Comparison of ENCODE assay signal across 7 cellular contexts in the genomic region with DNA sequence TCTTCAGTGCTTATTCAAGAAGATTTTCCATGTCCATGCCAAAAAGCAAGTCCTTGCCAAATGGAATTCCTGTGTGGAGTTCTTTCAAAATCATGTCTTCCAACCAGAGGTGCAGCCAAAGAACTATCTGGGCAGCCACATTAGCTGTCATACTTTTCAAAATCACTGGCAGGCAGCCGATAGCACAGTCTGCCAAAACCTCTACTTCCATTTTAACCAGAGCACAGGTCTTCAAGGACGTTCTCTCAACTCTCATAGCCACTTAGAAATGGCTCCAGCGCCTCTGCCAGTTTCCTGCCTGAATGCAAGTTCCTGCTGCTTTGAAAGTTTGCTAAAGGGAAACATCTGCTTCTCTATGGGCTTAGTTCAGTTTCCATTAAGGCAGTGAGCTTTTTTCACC.
DNase-seq lines count a peak whose midpoint lies in the region; ATAC-seq and TF ChIP-seq lines count a peak whose summit lies in the region.

No MANE protein-coding gene starts in this region.

- H3K9me3 ChIP-seq in tibial artery, result no peaks in the 10 kb centered on the region

- peak overlapping the region; percentile 14 for H3K4me3 ChIP-seq in coronary artery
- no peak overlapping the region for H3K4me3 ChIP-seq in tibial artery

- peaks cover 0 to 13% (median 7%) of the 10 kb centered on the region in 4 donors for H3K4me1 ChIP-seq in tibial artery

- ATAC-seq in HG03378 (IDR thresholded peaks at IDR 0.05; ENCODE audit: unreplicated experiment), result no peak

- DNase-seq in NAMALWA (ENCODE audit: low spot score) (peak; percentile 9), coronary artery (ENCODE audit: low spot score) (peak; percentile 79), left kidney (ENCODE audit: low read depth, low spot score) (peak; percentile 19), tibial artery (peak; percentile 48 to 67), HuH-7.5 (ENCODE audit: low spot score) (no peak), NCI-H1930 (lab: John Stamatoyannopoulos, UW) (no peak)

- TF ChIP-seq CTCF in coronary artery (IDR thresholded peaks at IDR 0.05), result no peak
- no peak for TF ChIP-seq CTCF in tibial artery (IDR thresholded peaks at IDR 0.05)

- no peaks in the 10 kb centered on the region for H3K36me3 ChIP-seq in tibial artery

- intact Hi-C loops in tibial artery (cut with DNase I; ENCODE audit: low total_unique reads), result no loop called here

- no peaks in the 10 kb centered on the region for H3K27me3 ChIP-seq in tibial artery

- H3K27ac ChIP-seq in coronary artery (peak overlapping the region in 1 of 2 donors; percentile 20), tibial artery (peak overlapping the region in 1 of 2 donors; percentile 24)

Comparison
In these comparisons a context has a peak if more than half of its experiments do, and no peak if none do; other contexts are left out.
1. DNase-seq: peak in NAMALWA (single experiment), coronary artery (single experiment), left kidney (single experiment) and tibial artery (2 of 2); none in HuH-7.5 (single experiment) and NCI-H1930 (0 of 2).